In genomic region chr4:791866-792630, GRCh38 we compare ENCODE assay signal across 9 cellular contexts. TPM values are rescaled to one million over a fixed set of nuclear protein-coding genes. Genes with fewer than 3 reads are reported as not detected.
DNase-seq lines count a peak whose midpoint lies in the region; ATAC-seq, FAIRE-seq and TF ChIP-seq lines count a peak whose summit lies in the region.
"Had no signal": no experiment of that assay in that cellular context is flagged by ENCODE, and none has a peak within 500 bp of the region (broad histone marks: within the 10 kb centered on the region; RNA-seq: fewer than 3 reads in every experiment).

No MANE protein-coding gene starts in this region.

- H2AFZ ChIP-seq in endothelial cell of umbilical vein (ENCODE audit: low read depth, low read length), result no peak overlapping the region

- H3K4me2 ChIP-seq in endothelial cell of umbilical vein (ENCODE audit: insufficient read depth, low read length), result no peak overlapping the region

- no peaks in the 10 kb centered on the region for H4K20me1 ChIP-seq in endothelial cell of umbilical vein (replicated peaks; ENCODE audit: control insufficient read depth, extremely low read depth, insufficient read depth, low read length)

- FAIRE-seq in endothelial cell of umbilical vein (lab: Jason Lieb, UNC), result no peak

- dilution Hi-C loops in endothelial cell of umbilical vein (cut with MboI; ENCODE audit: extremely low pct_ligation_motif_present, low sequenced_read_pairs), result no loop called here

- peaks cover 32 to 39% of the 10 kb centered on the region in 2 experiments for H3K27me3 ChIP-seq in endothelial cell of umbilical vein (ENCODE audit: control insufficient read depth in 2 of 2, insufficient read depth in 2 of 2, low read length in 2 of 2)

- POLR2A ChIA-PET in GM10248 (lab: Yijun Ruan, JAX), result no interaction called here
- POLR2A ChIA-PET in endothelial cell of umbilical vein (lab: Charles Lee), result no interaction called here
- POLR2A ChIA-PET in RWPE1 (lab: Yijun Ruan, JAX; ENCODE audit: low non-redundant PET), result no interaction called here

- intact Hi-C loops in endothelial cell of umbilical vein (cut with micrococcal nuclease), result no loop called here

- no peak for TF ChIP-seq POLR2A in endothelial cell of umbilical vein (IDR thresholded peaks at IDR 0.05; ENCODE audit: low read depth, low read length)

- BruUV-seq in endothelial cell of umbilical vein (replicated peaks; lab: Mats Ljungman, UMichigan), result no TSS peak

- no peaks in the 10 kb centered on the region for H3K36me3 ChIP-seq in endothelial cell of umbilical vein (ENCODE audit: control insufficient read depth in 2 of 2, extremely low read depth in 1 of 2, insufficient read depth in 2 of 2, low read length in 2 of 2)

- no peak overlapping the region for H3K27ac ChIP-seq in endothelial cell of umbilical vein (ENCODE audit: insufficient read depth, low read depth, low read length)
- H3K27ac ChIP-seq in RWPE1, result no peak overlapping the region

- H3K79me2 ChIP-seq in endothelial cell of umbilical vein (ENCODE audit: control insufficient read depth, insufficient read depth, low read length), result no peaks in the 10 kb centered on the region

- DNase-seq in GM10248 (ENCODE audit: extremely low spot score) (peak; percentile 50), endothelial cell of umbilical vein (ENCODE audit: low read depth, low spot score) (no peak), NCI-H1048 (lab: John Stamatoyannopoulos, UW) (no peak), RWPE1 (ENCODE audit: low spot score) (no peak)
- peak; percentile 44 for DNase-seq in activated CD4-positive, alpha-beta T cell treated with anti-CD3 and anti-CD28 coated beads, Interleukin-2, amount 50 U/mL, for 1 hour
- DNase-seq in stimulated activated CD4-positive, alpha-beta T cell treated with anti-CD3 and anti-CD28 coated beads, Interleukin-12 subunit alpha, Interleukin-12 subunit beta, amount 100 ng/mL, for 48 hours (ENCODE audit: low read depth in 2 of 3, low spot score in 1 of 3), result peak in 2 of 3 donors; percentile 25 to 43
- DNase-seq: naive B cell had no signal

- CTCF ChIA-PET in GM10248 (lab: Yijun Ruan, JAX), result no interaction called here
- CTCF ChIA-PET in endothelial cell of umbilical vein (lab: Charles Lee), result no interaction called here
- CTCF ChIA-PET in RWPE1 (lab: Yijun Ruan, JAX), result no interaction called here

- H3K9me3 ChIP-seq in endothelial cell of umbilical vein (replicated peaks; ENCODE audit: control insufficient read depth, insufficient read depth, low read length), result no peaks in the 10 kb centered on the region

- ATAC-seq in HG03520 (IDR thresholded peaks at IDR 0.05; ENCODE audit: unreplicated experiment), result no peak
- ATAC-seq in HG02870 (IDR thresholded peaks at IDR 0.05; ENCODE audit: unreplicated experiment), result no peak

- H3K4me1 ChIP-seq in endothelial cell of umbilical vein (ENCODE audit: control insufficient read depth, extremely low read depth, insufficient read depth, low read length), result peaks cover under 1% of the 10 kb centered on the region

- no peak overlapping the region for H3K9ac ChIP-seq in endothelial cell of umbilical vein (replicated peaks; ENCODE audit: extremely low read depth, insufficient read depth, low read length)

- no peaks in the 10 kb centered on the region for H3K9me1 ChIP-seq in endothelial cell of umbilical vein (replicated peaks; ENCODE audit: control insufficient read depth, extremely low read depth, insufficient read depth, low read length)

- TF ChIP-seq CTCF in GM10248 (IDR thresholded peaks at IDR 0.05; ENCODE audit: control extremely low read depth, extremely low read depth, low read depth, missing control alignments) (no peak), endothelial cell of umbilical vein (IDR thresholded peaks at IDR 0.05; ENCODE audit: extremely low read depth in 1 of 2, insufficient read depth in 1 of 2, low read depth in 1 of 2, low read length in 2 of 2) (peak in 1 of 2 donors; percentile 14), RWPE1 (conservative IDR thresholded peaks at IDR 0.05; ENCODE audit: low read depth) (no peak)

- no peak overlapping the region for H3K4me3 ChIP-seq in endothelial cell of umbilical vein (replicated peaks in 1 of 3; ENCODE audit: insufficient read depth in 1 of 3, low read depth in 1 of 3, low read length in 3 of 3)

TF ChIP-seq in endothelial cell of umbilical vein, 7 proteins besides CTCF, POLR2A, EP300 and RAD21:
- TF ChIP-seq MYC (IDR thresholded peaks at IDR 0.05; ENCODE audit: low read depth, low read length), result no peak
- peak; percentile 27 for TF ChIP-seq EZH2 (IDR thresholded peaks at IDR 0.05; ENCODE audit: borderline replicate concordance, low read depth, low read length, severe bottlenecking)

RNA-seq across cellular contexts. Expression of gene CPLX1, which starts 33.9 kb away (rescaled TPM):
- total RNA-seq in endothelial cell of umbilical vein, result 1.3 and 1.8 TPM in 2 replicates
- polyA plus RNA-seq in endothelial cell of umbilical vein, result 1.0 and 1.4 TPM in 2 replicates
- polyA plus RNA-seq in endothelial cell of umbilical vein (2011; cell fraction: cytosol; rRNA removed), result 0.19 and 0.39 TPM in 2 replicates
- polyA plus RNA-seq in endothelial cell of umbilical vein (2011; cell fraction: nucleus; rRNA removed), result 4.6 and 6.7 TPM in 2 replicates
- 0.74 and 3.7 TPM in 2 replicates for polyA plus RNA-seq in endothelial cell of umbilical vein (2012)
- 0.21 and 0.29 TPM in 2 replicates for polyA minus RNA-seq in endothelial cell of umbilical vein
- polyA minus RNA-seq in endothelial cell of umbilical vein (2011; cell fraction: cytosol; rRNA and poly(A)+ RNA removed), result 1.8 TPM
- polyA minus RNA-seq in endothelial cell of umbilical vein (2011; cell fraction: nucleus; rRNA and poly(A)+ RNA removed), result 0.87 TPM in 1 of 2 replicates, not detected in the other

Comparison
In these comparisons a context has a peak if more than half of its experiments do, and no peak if none do; other contexts are left out.
1. DNase-seq: peak in GM10248 (single experiment), activated CD4-positive, alpha-beta T cell treated with anti-CD3 and anti-CD28 coated beads, Interleukin-2, amount 50 U/mL, for 1 hour (single experiment) and stimulated activated CD4-positive, alpha-beta T cell treated with anti-CD3 and anti-CD28 coated beads, Interleukin-12 subunit alpha, Interleukin-12 subunit beta, amount 100 ng/mL, for 48 hours (2 of 3); none in endothelial cell of umbilical vein (single experiment), NCI-H1048 (single experiment) and RWPE1 (single experiment).